1 cellular context compared by ENCODE assay signal in the genomic region with DNA sequence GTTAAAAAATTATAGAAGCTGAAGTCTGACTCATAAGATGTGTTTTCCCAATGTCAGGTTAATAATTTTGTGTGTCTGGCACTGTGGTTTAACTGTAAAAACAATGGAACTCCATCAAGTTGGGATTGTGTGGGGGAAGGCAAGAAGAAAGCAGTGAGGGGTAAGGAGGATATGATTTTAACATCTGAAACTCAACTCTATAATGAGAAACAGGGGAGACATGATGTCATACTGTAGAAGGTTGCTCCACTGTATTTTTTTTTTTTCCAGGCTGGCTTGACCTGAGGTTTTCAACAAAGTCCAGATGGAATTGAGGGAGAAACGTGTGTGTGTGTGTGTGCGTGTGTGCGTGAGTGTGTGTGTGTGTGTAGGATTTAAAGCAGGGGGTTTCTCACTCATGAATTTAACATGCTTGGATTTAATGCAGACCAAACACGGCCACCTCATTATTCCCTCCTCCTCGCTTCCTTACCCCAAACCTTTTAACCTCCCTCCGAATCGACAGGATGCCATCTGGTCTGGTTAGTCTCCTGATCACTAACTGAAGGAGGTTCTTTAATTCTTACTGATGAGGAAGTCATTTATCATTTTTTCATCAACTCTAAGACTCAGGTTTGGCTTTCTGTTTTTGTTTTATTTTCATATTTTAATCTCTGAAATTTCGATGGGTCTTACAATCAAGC.
TF ChIP-seq lines count a peak whose summit lies in the region.

No MANE protein-coding gene starts in this region.

TF ChIP-seq in SK-N-SH treated with all-trans-retinoic acid at 6 μM for 48 hours, 23 proteins besides CTCF, POLR2A, EP300 and RAD21 (continued from another document):
- TF ChIP-seq, protein P1, sequence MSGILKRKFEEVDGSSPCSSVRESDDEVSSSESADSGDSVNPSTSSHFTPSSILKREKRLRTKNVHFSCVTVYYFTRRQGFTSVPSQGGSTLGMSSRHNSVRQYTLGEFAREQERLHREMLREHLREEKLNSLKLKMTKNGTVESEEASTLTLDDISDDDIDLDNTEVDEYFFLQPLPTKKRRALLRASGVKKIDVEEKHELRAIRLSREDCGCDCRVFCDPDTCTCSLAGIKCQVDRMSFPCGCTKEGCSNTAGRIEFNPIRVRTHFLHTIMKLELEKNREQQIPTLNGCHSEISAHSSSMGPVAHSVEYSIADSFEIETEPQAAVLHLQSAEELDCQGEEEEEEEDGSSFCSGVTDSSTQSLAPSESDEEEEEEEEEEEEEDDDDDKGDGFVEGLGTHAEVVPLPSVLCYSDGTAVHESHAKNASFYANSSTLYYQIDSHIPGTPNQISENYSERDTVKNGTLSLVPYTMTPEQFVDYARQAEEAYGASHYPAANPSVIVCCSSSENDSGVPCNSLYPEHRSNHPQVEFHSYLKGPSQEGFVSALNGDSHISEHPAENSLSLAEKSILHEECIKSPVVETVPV (CRISPR knock-in tag; IDR thresholded peaks at IDR 0.05), result no peak
- TF ChIP-seq BACH2 (CRISPR knock-in tag; IDR thresholded peaks at IDR 0.05; ENCODE audit: borderline replicate concordance), result no peak
- TF ChIP-seq, protein P2, sequence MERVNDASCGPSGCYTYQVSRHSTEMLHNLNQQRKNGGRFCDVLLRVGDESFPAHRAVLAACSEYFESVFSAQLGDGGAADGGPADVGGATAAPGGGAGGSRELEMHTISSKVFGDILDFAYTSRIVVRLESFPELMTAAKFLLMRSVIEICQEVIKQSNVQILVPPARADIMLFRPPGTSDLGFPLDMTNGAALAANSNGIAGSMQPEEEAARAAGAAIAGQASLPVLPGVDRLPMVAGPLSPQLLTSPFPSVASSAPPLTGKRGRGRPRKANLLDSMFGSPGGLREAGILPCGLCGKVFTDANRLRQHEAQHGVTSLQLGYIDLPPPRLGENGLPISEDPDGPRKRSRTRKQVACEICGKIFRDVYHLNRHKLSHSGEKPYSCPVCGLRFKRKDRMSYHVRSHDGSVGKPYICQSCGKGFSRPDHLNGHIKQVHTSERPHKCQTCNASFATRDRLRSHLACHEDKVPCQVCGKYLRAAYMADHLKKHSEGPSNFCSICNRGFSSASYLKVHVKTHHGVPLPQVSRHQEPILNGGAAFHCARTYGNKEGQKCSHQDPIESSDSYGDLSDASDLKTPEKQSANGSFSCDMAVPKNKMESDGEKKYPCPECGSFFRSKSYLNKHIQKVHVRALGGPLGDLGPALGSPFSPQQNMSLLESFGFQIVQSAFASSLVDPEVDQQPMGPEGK (CRISPR knock-in tag; IDR thresholded peaks at IDR 0.05; ENCODE audit: borderline replicate concordance), result no peak
- no peak for TF ChIP-seq PPARA (CRISPR knock-in tag; IDR thresholded peaks at IDR 0.05; ENCODE audit: borderline replicate concordance)
- TF ChIP-seq SNAI2 (CRISPR knock-in tag; IDR thresholded peaks at IDR 0.05), result no peak
- peak; percentile 52; the same call in 1 of the 2 replicates for TF ChIP-seq ZNF70 (CRISPR knock-in tag; IDR thresholded peaks at IDR 0.05)
- no peak for TF ChIP-seq ZC3H10 (CRISPR knock-in tag; IDR thresholded peaks at IDR 0.05)
- no peak for TF ChIP-seq OSR1 (CRISPR knock-in tag; IDR thresholded peaks at IDR 0.05)
